ENCODE assay signal across 10 cellular contexts in genomic region chr21:24375201-24375600, GRCh38.
DNase-seq lines count a peak whose midpoint lies in the region; ATAC-seq and TF ChIP-seq lines count a peak whose summit lies in the region.
"Had no signal": no experiment of that assay in that cellular context is flagged by ENCODE, and none has a peak within 500 bp of the region (broad histone marks: within the 10 kb centered on the region; RNA-seq: fewer than 3 reads in every experiment).

No MANE protein-coding gene starts in this region.

- H3K36me3 ChIP-seq in stomach = no peaks in the 10 kb centered on the region
- H3K36me3 ChIP-seq: Peyer's patch had no signal

- TF ChIP-seq POLR2A in stomach (IDR thresholded peaks at IDR 0.05) = no peak

- no peak overlapping the region for H3K27ac ChIP-seq in foreskin keratinocyte
- no peak overlapping the region for H3K27ac ChIP-seq in stomach
- H3K27ac ChIP-seq: HL-60, Peyer's patch had no signal

- H3K4me1 ChIP-seq in foreskin keratinocyte (no peaks in the 10 kb centered on the region), stomach (no peaks in the 10 kb centered on the region)
- H3K4me1 ChIP-seq: Peyer's patch had no signal

- DNase-seq in MV-4-11 (lab: John Stamatoyannopoulos, UW) = peak; percentile 31
- DNase-seq in foreskin keratinocyte = peak in 1 of 2 donors; percentile 5
- DNase-seq in stomach = no peak
- no peak for DNase-seq in cerebellar cortex (ENCODE audit: low spot score)
- no peak for DNase-seq in left lobe of liver (ENCODE audit: low spot score)
- DNase-seq: Peyer's patch had no signal

- intact Hi-C loops in stomach (cut with DNase I; ENCODE audit: low total_unique reads) = no loop called here

- no peak for TF ChIP-seq EP300 in stomach (IDR thresholded peaks at IDR 0.05)

- 50 to 65% (median 57%) methylated on average over 2 to 3 of the region's 3 CpGs for WGBS in stomach, 5 donors

- ATAC-seq in GM18498 (IDR thresholded peaks at IDR 0.05; ENCODE audit: unreplicated experiment) (peak; percentile 81), GM21576 (IDR thresholded peaks at IDR 0.05; ENCODE audit: unreplicated experiment) (peak; percentile 55), foreskin keratinocyte (peak; percentile 48), GM19467 (IDR thresholded peaks at IDR 0.05; ENCODE audit: unreplicated experiment) (no peak), left lobe of liver (no peak)

- no peaks in the 10 kb centered on the region for H3K27me3 ChIP-seq in foreskin keratinocyte
- H3K27me3 ChIP-seq in stomach = no peaks in the 10 kb centered on the region
- H3K27me3 ChIP-seq: Peyer's patch had no signal

- peak; percentile 29 for TF ChIP-seq CTCF in foreskin keratinocyte (conservative IDR thresholded peaks at IDR 0.05)
- TF ChIP-seq CTCF in stomach (IDR thresholded peaks at IDR 0.05) = no peak

- peaks cover 0 to 12% (median 0%) of the 10 kb centered on the region in 4 donors for H3K9me3 ChIP-seq in stomach

- H3K4me3 ChIP-seq in stomach = no peak overlapping the region
- H3K4me3 ChIP-seq: Peyer's patch had no signal

Comparison
In these comparisons a context has a peak if more than half of its experiments do, and no peak if none do; other contexts are left out.
1. ATAC-seq: peak in GM18498 (single experiment), GM21576 (single experiment) and foreskin keratinocyte (single experiment); none in GM19467 (single experiment) and left lobe of liver (single experiment).